11 cellular contexts compared by ENCODE assay signal in genomic region chr3:99651561-99651960, GRCh38. TPM values are rescaled to one million over a fixed set of nuclear protein-coding genes. Genes with fewer than 3 reads are reported as not detected.
DNase-seq lines count a peak whose midpoint lies in the region; ATAC-seq, FAIRE-seq and TF ChIP-seq lines count a peak whose summit lies in the region.
"Had no signal": no experiment of that assay in that cellular context is flagged by ENCODE, and none has a peak within 500 bp of the region (broad histone marks: within the 10 kb centered on the region; RNA-seq: fewer than 3 reads in every experiment).

No MANE protein-coding gene starts in this region.

- H3K4me1 ChIP-seq in GM12878 (ENCODE audit: control insufficient read depth, insufficient read depth, low read length) (no peaks in the 10 kb centered on the region), kidney (ENCODE audit: control insufficient read depth in 1 of 2, insufficient read depth in 1 of 2, low read depth in 1 of 2, low read length in 2 of 2) (peaks cover 0 to 3% of the 10 kb centered on the region in 2 donors), tibial artery (peaks cover 0 to 100% (median 48%) of the 10 kb centered on the region in 4 donors)

- H3K27ac ChIP-seq in GM12878 (ENCODE audit: control insufficient read depth, insufficient read depth) = no peak overlapping the region
- peak overlapping the region in 1 of 2 donors; percentile 82 for H3K27ac ChIP-seq in kidney (ENCODE audit: low read depth in 2 of 2, low read length in 2 of 2)
- H3K27ac ChIP-seq in tibial artery = peak overlapping the region; percentile 92 to 95
- H3K27ac ChIP-seq: epithelial cell of prostate had no signal

- H3K9me3 ChIP-seq in GM12878 (replicated peaks; ENCODE audit: control insufficient read depth, insufficient read depth, low read length) (no peaks in the 10 kb centered on the region), kidney (ENCODE audit: control insufficient read depth in 1 of 2, low read length in 2 of 2) (no peaks in the 10 kb centered on the region), tibial artery (no peaks in the 10 kb centered on the region)

- in situ Hi-C loops in GM12878 (cut with MboI) = no loop called here

- CTCF ChIA-PET in GM12878 (lab: Yijun Ruan, JAX) = interaction anchor here (0.9 kb wide), 1 partner anchor 103 kb away, joined by 3 read pairs; no protein-coding TSS in a partner anchor

- H3K4me2 ChIP-seq in GM12878 (ENCODE audit: control insufficient read depth, insufficient read depth) = no peak overlapping the region

- POLR2A ChIA-PET in GM12878 (lab: Charles Lee) = no interaction called here

- ATAC-seq in GM12878 = no peak; the same call in 2 of the 3 replicates
- ATAC-seq: naive thymus-derived CD8-positive, alpha-beta T cell had no signal

- peak; percentile 21 for DNase-seq in HT-29 (ENCODE audit: low spot score)
- no peak for DNase-seq in GM12878 (ENCODE audit: low read depth, low spot score)
- DNase-seq in kidney = peak; percentile 79
- peak; percentile 58 to 78 for DNase-seq in tibial artery
- DNase-seq in NCI-H1436 (lab: John Stamatoyannopoulos, UW) = no peak
- no peak for DNase-seq in activated CD4-positive, CD25-positive, alpha-beta regulatory T cell (lab: John Stamatoyannopoulos, UW)
- DNase-seq in activated CD4-positive, alpha-beta T cell treated with anti-CD3 and anti-CD28 coated beads for 4 hours = no peak
- DNase-seq: naive thymus-derived CD8-positive, alpha-beta T cell; NCI-H524; T-helper 9 cell had no signal

- SMC1A ChIA-PET in GM12878 (lab: Charles Lee; ENCODE audit: uncharacterized antibody, unreplicated experiment) = interaction anchor here (1.0 to 1.2 kb wide), 2 partner anchors 13 to 36 kb away, joined by 3 to 4 read pairs; no protein-coding TSS in a partner anchor

- H3K4me3 ChIP-seq in GM12878 = no peak overlapping the region
- no peak overlapping the region for H3K4me3 ChIP-seq in kidney (ENCODE audit: low read length in 2 of 2)
- peak overlapping the region in 1 of 2 donors; percentile 0 for H3K4me3 ChIP-seq in tibial artery

- RAD21 ChIA-PET in GM12878 (lab: Charles Lee; ENCODE audit: unreplicated experiment) = no interaction called here

- WGBS in GM12878 (ENCODE audit: insufficient coverage, insufficient replicate concordance, low lambda C conversion rate, missing lambda C conversion rate) = 0% methylated on average over 3 of the region's 3 CpGs

- no peak for TF ChIP-seq CTCF in GM12878 (IDR thresholded peaks at IDR 0.05 in 2 of 3, conservative IDR thresholded peaks at IDR 0.05 in 1 of 3; ENCODE audit: control insufficient read depth in 2 of 3, extremely low read depth in 1 of 3, insufficient read depth in 1 of 3, low read depth in 3 of 3, low read length in 3 of 3)
- TF ChIP-seq CTCF in kidney (IDR thresholded peaks at IDR 0.05; ENCODE audit: borderline replicate concordance, extremely low read depth, insufficient read depth) = no peak
- TF ChIP-seq CTCF in tibial artery (IDR thresholded peaks at IDR 0.05) = no peak

- FAIRE-seq in GM12878 (lab: Jason Lieb, UNC) (no peak), kidney (lab: Jason Lieb, UNC) (peak; percentile 82)

- no peak overlapping the region for H3K9ac ChIP-seq in GM12878 (ENCODE audit: control insufficient read depth, insufficient read depth, low read length)
- no peak overlapping the region for H3K9ac ChIP-seq in kidney (ENCODE audit: low read length in 2 of 2)

- H3K27me3 ChIP-seq in GM12878 (replicated peaks in 1 of 2; ENCODE audit: control insufficient read depth in 2 of 2, insufficient read depth in 2 of 2, low read length in 1 of 2) (no peaks in the 10 kb centered on the region), tibial artery (no peaks in the 10 kb centered on the region)

- no peak for TF ChIP-seq EP300 in GM12878 (IDR thresholded peaks at IDR 0.05; ENCODE audit: borderline replicate concordance in 1 of 2, control insufficient read depth in 1 of 2, low read depth in 2 of 2, low read length in 2 of 2)

- BruUV-seq in GM12878 (replicated peaks; lab: Mats Ljungman, UMichigan) = no TSS peak

- no peak overlapping the region for H2AFZ ChIP-seq in GM12878 (ENCODE audit: control insufficient read depth, low read depth, low read length)

- H4K20me1 ChIP-seq in GM12878 (ENCODE audit: control insufficient read depth, insufficient read depth) = no peaks in the 10 kb centered on the region

- H3K36me3 ChIP-seq in GM12878 (ENCODE audit: control insufficient read depth in 2 of 2, insufficient read depth in 2 of 2, low read length in 1 of 2) = no peaks in the 10 kb centered on the region
- no peaks in the 10 kb centered on the region for H3K36me3 ChIP-seq in kidney (ENCODE audit: control insufficient read depth in 1 of 2, insufficient read depth in 2 of 2, low read length in 2 of 2)
- no peaks in the 10 kb centered on the region for H3K36me3 ChIP-seq in tibial artery

- intact Hi-C loops in GM12878 (cut with micrococcal nuclease; ENCODE audit: unreplicated experiment) = no loop called here
- intact Hi-C loops in kidney (cut with DNase I) = no loop called here
- intact Hi-C loops in tibial artery (cut with DNase I; ENCODE audit: low total_unique reads) = no loop called here

- TF ChIP-seq RAD21 in GM12878 (IDR thresholded peaks at IDR 0.05; ENCODE audit: insufficient read depth, low read depth, low read length) = no peak

- TF ChIP-seq POLR2A in GM12878 (IDR thresholded peaks at IDR 0.05; ENCODE audit: low read depth, low read length) = no peak

- no peaks in the 10 kb centered on the region for H3K79me2 ChIP-seq in GM12878 (ENCODE audit: control insufficient read depth, insufficient read depth, low read length)

TF ChIP-seq in GM12878, 131 proteins besides CTCF, POLR2A, EP300 and RAD21:
- TF ChIP-seq SRF (IDR thresholded peaks at IDR 0.05; ENCODE audit: low read depth in 2 of 2, low read length in 2 of 2) (no peak), MAX (IDR thresholded peaks at IDR 0.05; ENCODE audit: low read depth, low read length) (no peak), JUNB (IDR thresholded peaks at IDR 0.05) (0 out of 2 replicates have a peak, but pooled peaks have one; percentile 12)

RNA-seq across cellular contexts. Expression of gene COL8A1, which starts 13.2 kb away (rescaled TPM):
- 0.13 TPM in 1 of 2 replicates, not detected in the other for total RNA-seq in HT-29 (2014; rRNA removed; shearing (Covaris generic))
- 0.15 TPM in 1 of 2 replicates, not detected in the other for total RNA-seq in GM12878 (2013; cell fraction: nucleolus; rRNA removed)
- 0.11 and 0.73 TPM in 2 replicates for total RNA-seq in GM12878 (2014; rRNA removed)
- total RNA-seq in GM12878 (2014; rRNA removed; fragmentation: Illumina TruSeq; extraction: Trizol) = 0.14 TPM in 1 of 2 replicates, not detected in the other
- 0.10 and 0.13 TPM in 2 replicates for total RNA-seq in GM12878 (2021)
- not detected for polyA plus RNA-seq in GM12878 (2011; ENCODE audit: low read depth)
- polyA plus RNA-seq in GM12878 (2011; rRNA removed) = not detected in 2 replicates
- 0.01 and 0.03 TPM in 2 replicates for polyA plus RNA-seq in GM12878 (2011; cell fraction: cytosol; rRNA removed)
- 0.03 TPM in 1 of 2 replicates, not detected in the other for polyA plus RNA-seq in GM12878 (2011; cell fraction: nucleus; rRNA removed)
- not detected in 2 replicates for polyA plus RNA-seq in GM12878 (2012)
- polyA plus RNA-seq in GM12878 (2014; fragmentation: Illumina TruSeq; extraction: Trizol) = 0.05 and 0.09 TPM in 2 replicates
- not detected for polyA plus RNA-seq in GM12878 (2014; fragmentation: Nextera tagmentation; extraction: Ambion mirVana)
- 0.01 TPM in 1 of 2 replicates, not detected in the other for polyA plus RNA-seq in GM12878 (2014; rRNA removed)
- under 1 TPM; 0.04 to 0.19 TPM for polyA plus RNA-seq in GM12878 (2016; fragmentation: Nextera tagmentation; extraction: Ambion mirVana)
- 0.05 TPM in 1 of 2 replicates, not detected in the other for polyA minus RNA-seq in GM12878 (2011; rRNA and poly(A)+ RNA removed)
- not detected in 2 replicates for polyA minus RNA-seq in GM12878 (2011; cell fraction: cytosol; rRNA and poly(A)+ RNA removed)
- polyA minus RNA-seq in GM12878 (2011; cell fraction: nucleus; rRNA and poly(A)+ RNA removed) = 0.19 and 0.24 TPM in 2 replicates
- 24.2 TPM for total RNA-seq in kidney
- polyA plus RNA-seq in kidney (ENCODE audit: insufficient read depth, low read depth, low replicate concordance) = 3.6 TPM
- polyA plus RNA-seq: naive thymus-derived CD8-positive, alpha-beta T cell had no signal

Comparison
In these comparisons a context has a peak if more than half of its experiments do, and no peak if none do; other contexts are left out.
1. DNase-seq: peak in HT-29 (single experiment), kidney (single experiment) and tibial artery (2 of 2); none in GM12878 (single experiment), NCI-H1436 (single experiment), activated CD4-positive, CD25-positive, alpha-beta regulatory T cell (0 of 4) and activated CD4-positive, alpha-beta T cell treated with anti-CD3 and anti-CD28 coated beads for 4 hours (0 of 2).
2. RNA of gene COL8A1, which starts 13.2 kb away (total RNA-seq): 24.2 TPM in kidney (single experiment); 0.13 TPM in HT-29 and 0.10 to 0.73 TPM in GM12878; every median in the first group is over 10 times any median in the second.